In genomic region chr11:37786214-37786755, GRCh38 we compare ENCODE assay signal across 1 cellular context.
TF ChIP-seq lines count a peak whose summit lies in the region.

No MANE protein-coding gene starts in this region.

TF ChIP-seq in SK-N-SH treated with all-trans-retinoic acid at 6 μM for 48 hours, 23 proteins besides CTCF, POLR2A, EP300 and RAD21 (continued from another document):
- TF ChIP-seq CREB5 (CRISPR knock-in tag; IDR thresholded peaks at IDR 0.05; ENCODE audit: low read depth) (no peak), POU6F1 (CRISPR knock-in tag; IDR thresholded peaks at IDR 0.05; ENCODE audit: borderline replicate concordance, low read depth) (no peak), TOX (CRISPR knock-in tag; IDR thresholded peaks at IDR 0.05; ENCODE audit: borderline replicate concordance) (no peak), PPARA (CRISPR knock-in tag; IDR thresholded peaks at IDR 0.05; ENCODE audit: borderline replicate concordance) (no peak)
TF ChIP-seq in SK-N-SH treated with all-trans-retinoic acid at 6 μM for 48 hours: peak in this region for 0.
